9 cellular contexts compared by ENCODE assay signal in the genomic region with DNA sequence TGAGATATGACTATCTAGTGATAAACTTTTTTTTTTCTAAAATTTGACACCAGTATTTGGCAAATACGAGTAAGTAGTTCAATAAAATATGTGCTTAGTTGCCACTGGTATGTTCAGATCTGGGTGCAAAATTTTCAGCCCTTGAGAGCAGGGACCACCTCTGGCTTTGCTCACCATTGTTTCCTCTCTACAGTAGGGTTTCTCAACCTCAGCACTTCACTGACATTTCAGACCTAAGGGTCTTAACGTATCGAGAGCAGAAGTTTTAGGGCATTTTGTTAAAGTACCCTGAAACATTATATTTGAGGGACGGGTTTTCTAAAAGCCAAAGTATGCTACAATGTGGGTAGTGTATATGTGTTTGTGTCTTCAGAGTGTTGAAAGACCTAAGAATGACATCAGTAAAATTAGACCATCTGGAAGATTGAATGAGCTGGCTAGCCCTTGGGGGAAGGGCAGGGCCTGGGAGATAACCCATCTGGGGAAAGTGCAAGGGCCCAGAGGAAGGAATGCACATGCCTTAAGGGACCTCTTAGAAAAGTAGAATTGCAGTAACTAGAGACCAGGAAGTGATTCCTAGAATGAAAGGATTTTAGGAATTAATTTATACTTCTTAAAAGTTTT. TPM values are rescaled to one million over a fixed set of nuclear protein-coding genes. Genes with fewer than 3 reads are reported as not detected.
A peak's percentile ranks its signal among the peaks of the same experiment; 100 is the strongest.
DNase-seq lines count a peak whose midpoint lies in the region; ATAC-seq, FAIRE-seq and TF ChIP-seq lines count a peak whose summit lies in the region.
"Had no signal": no experiment of that assay in that cellular context is flagged by ENCODE, and none has a peak within 500 bp of the region (broad histone marks: within the 10 kb centered on the region; RNA-seq: fewer than 3 reads in every experiment).

No MANE protein-coding gene starts in this region.

- H3K27ac ChIP-seq in left lung = no peak overlapping the region

- POLR2A ChIA-PET in BJ (lab: Charles Lee) = interaction anchor here (0.6 to 1.1 kb wide), 2 partner anchors 10 to 505 kb away, joined by 4 to 6 read pairs; no protein-coding TSS in a partner anchor

- intact Hi-C loops in left lung (cut with DNase I) = no loop called here

- no peak for FAIRE-seq in bronchial epithelial cell (lab: Jason Lieb, UNC)

- H3K9me3 ChIP-seq in left lung = no peaks in the 10 kb centered on the region

- no peaks in the 10 kb centered on the region for H3K27me3 ChIP-seq in BJ (ENCODE audit: control insufficient read depth, insufficient read depth, low read length)
- no peaks in the 10 kb centered on the region for H3K27me3 ChIP-seq in bronchial epithelial cell (ENCODE audit: control insufficient read depth, insufficient read depth, low read length)
- H3K27me3 ChIP-seq in left lung = no peaks in the 10 kb centered on the region

- CTCF ChIA-PET in BJ (lab: Yijun Ruan, JAX) = no interaction called here

- TF ChIP-seq CTCF in BJ (IDR thresholded peaks at IDR 0.05; ENCODE audit: insufficient read depth, low read depth, low read length) (peak; percentile 53), bronchial epithelial cell (IDR thresholded peaks at IDR 0.05; ENCODE audit: insufficient read depth, low read length, severe bottlenecking) (no peak), left lung (IDR thresholded peaks at IDR 0.05) (no peak)

- H3K36me3 ChIP-seq in BJ (ENCODE audit: control insufficient read depth, insufficient read depth, low read length) (no peaks in the 10 kb centered on the region), bronchial epithelial cell (ENCODE audit: control insufficient read depth, insufficient read depth, low read length) (no peaks in the 10 kb centered on the region), left lung (no peaks in the 10 kb centered on the region)

- ATAC-seq in left lung (peak; percentile 38), HG03039 (IDR thresholded peaks at IDR 0.05; ENCODE audit: unreplicated experiment) (no peak), GM21723 (IDR thresholded peaks at IDR 0.05; ENCODE audit: unreplicated experiment) (no peak)

- DNase-seq in BJ (ENCODE audit: low read depth) (peak; percentile 65), LoVo (ENCODE audit: low spot score) (peak; percentile 26), bronchial epithelial cell (ENCODE audit: low read depth) (peak; percentile 51), left lung (no peak), DMS79 (lab: John Stamatoyannopoulos, UW) (no peak), RPMI8226 (no peak)
- DNase-seq: stimulated activated CD4-positive, alpha-beta T cell treated with anti-CD3 and anti-CD28 coated beads, Interleukin-4, amount 100 ng/mL, for 1 hour had no signal

- peaks cover 0 to 21% of the 10 kb centered on the region in 2 donors for H3K4me1 ChIP-seq in left lung

- H3K4me3 ChIP-seq in BJ (ENCODE audit: low read depth, low read length) = no peak overlapping the region
- H3K4me3 ChIP-seq in bronchial epithelial cell (ENCODE audit: low read depth, low read length) = no peak overlapping the region
- H3K4me3 ChIP-seq in left lung = no peak overlapping the region

RNA-seq across cellular contexts. Expression of a gene that starts 11.8 kb away (rescaled TPM):
- polyA plus RNA-seq in BJ (2011; rRNA removed) = 54.7 and 55.2 TPM in 2 replicates
- 23.7 and 26.9 TPM in 2 replicates for polyA minus RNA-seq in BJ (2011; rRNA and poly(A)+ RNA removed)
- total RNA-seq in bronchial epithelial cell = 61.8 and 91.4 TPM in 2 replicates
- 10 to 100 TPM; 39.7 to 50.8 TPM for total RNA-seq in left lung

RNA-seq across cellular contexts. Expression of a gene that starts 12.2 kb away (rescaled TPM):
- 14.7 and 26.4 TPM in 2 replicates for polyA plus RNA-seq in BJ (2011; rRNA removed)
- 9.0 and 14.2 TPM in 2 replicates for polyA minus RNA-seq in BJ (2011; rRNA and poly(A)+ RNA removed)
- 5.5 and 9.5 TPM in 2 replicates for total RNA-seq in bronchial epithelial cell
- total RNA-seq in left lung = 10 to 100 TPM; 11.8 to 12.2 TPM

Comparison
In these comparisons a context has a peak if more than half of its experiments do, and no peak if none do; other contexts are left out.
1. DNase-seq: peak in BJ (single experiment), LoVo (single experiment) and bronchial epithelial cell (single experiment); none in left lung (0 of 2), DMS79 (single experiment) and RPMI8226 (single experiment).